Comparison of ENCODE assay signal across 9 cellular contexts in the genomic region with DNA sequence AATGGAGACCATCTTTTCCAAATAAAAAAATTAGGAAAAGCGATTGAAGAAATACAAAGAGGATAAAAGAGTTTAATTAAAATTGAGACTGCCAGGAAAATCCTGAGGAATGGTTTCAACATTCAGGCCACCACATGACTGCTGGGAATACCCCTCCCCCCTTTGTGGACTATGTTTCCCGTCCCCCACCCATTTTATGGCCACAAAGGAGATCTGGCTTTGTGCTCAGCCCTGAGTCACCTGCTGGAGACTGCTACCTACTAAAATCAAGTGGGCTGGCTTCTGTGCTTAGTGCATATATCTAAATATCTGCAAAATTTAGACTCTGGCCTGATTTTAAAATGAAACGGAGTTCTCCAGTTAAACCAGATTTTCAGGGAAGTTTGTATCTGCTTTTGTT. TPM values are rescaled to one million over a fixed set of nuclear protein-coding genes. Genes with fewer than 3 reads are reported as not detected.
DNase-seq lines count a peak whose midpoint lies in the region; ATAC-seq and TF ChIP-seq lines count a peak whose summit lies in the region.
"Had no signal": no experiment of that assay in that cellular context is flagged by ENCODE, and none has a peak within 500 bp of the region (broad histone marks: within the 10 kb centered on the region; RNA-seq: fewer than 3 reads in every experiment).

No MANE protein-coding gene starts in this region.

- TF ChIP-seq POLR2A in gastroesophageal sphincter (IDR thresholded peaks at IDR 0.05): no peak

- H3K4me1 ChIP-seq in gastroesophageal sphincter (peaks cover 42 to 98% (median 54%) of the 10 kb centered on the region in 3 donors), rectal smooth muscle tissue (ENCODE audit: control insufficient read depth, insufficient read depth, low read length) (peaks cover 30% of the 10 kb centered on the region)

- H3K27me3 ChIP-seq in WERI-Rb-1 (ENCODE audit: insufficient read depth, low read depth, severe bottlenecking): no peaks in the 10 kb centered on the region
- no peaks in the 10 kb centered on the region for H3K27me3 ChIP-seq in gastroesophageal sphincter
- H3K27me3 ChIP-seq in rectal smooth muscle tissue (ENCODE audit: control insufficient read depth, insufficient read depth, low read length): no peaks in the 10 kb centered on the region

- H3K27ac ChIP-seq in WERI-Rb-1 (peak overlapping the region; percentile 59), gastroesophageal sphincter (peak overlapping the region; percentile 73 to 98 (median 88)), rectal smooth muscle tissue (ENCODE audit: low read depth, low read length) (peak overlapping the region; percentile 74)

- WGBS in gastroesophageal sphincter (ENCODE audit: low coverage in 1 of 2), 2 donors: 30 to 55% methylated on average over 3 of the region's 3 CpGs

- no peak overlapping the region for H3K9ac ChIP-seq in rectal smooth muscle tissue (ENCODE audit: low read length)

- no peaks in the 10 kb centered on the region for H3K36me3 ChIP-seq in WERI-Rb-1
- H3K36me3 ChIP-seq in gastroesophageal sphincter: peaks cover 0 to 18% of the 10 kb centered on the region in 2 donors
- no peaks in the 10 kb centered on the region for H3K36me3 ChIP-seq in rectal smooth muscle tissue (ENCODE audit: control insufficient read depth, insufficient read depth, low read length)

- ATAC-seq in gastroesophageal sphincter (no peak), GM21619 (IDR thresholded peaks at IDR 0.05; ENCODE audit: unreplicated experiment) (no peak)
- ATAC-seq: activated CD8-positive, alpha-beta memory T cell treated with anti-CD3 and anti-CD28 coated beads, Interleukin-2, amount 10 ng/mL, durations not matched to agents 7 days and 5 days had no signal

- TF ChIP-seq CTCF in WERI-Rb-1 (IDR thresholded peaks at IDR 0.05; ENCODE audit: low read depth, low read length) (no peak), gastroesophageal sphincter (IDR thresholded peaks at IDR 0.05) (peak in 1 of 4 experiments; percentile 3)

- no peak for TF ChIP-seq EP300 in gastroesophageal sphincter (IDR thresholded peaks at IDR 0.05)

- DNase-seq in Daoy (ENCODE audit: low read depth) (peak; percentile 40), WERI-Rb-1 (peak; percentile 46), mucosa of gallbladder (ENCODE audit: low spot score) (no peak), cortex of kidney (lab: John Stamatoyannopoulos, UW) (no peak), iPS-NIHi7 (ENCODE audit: extremely low spot score) (no peak)
- DNase-seq: activated CD8-positive, alpha-beta memory T cell treated with anti-CD3 and anti-CD28 coated beads, Interleukin-2, amount 10 ng/mL, durations not matched to agents 7 days and 5 days had no signal

- peak overlapping the region; percentile 8; the same call in 1 of the 2 replicates for H3K4me3 ChIP-seq in WERI-Rb-1 (ENCODE audit: low read depth, low read length)
- peak overlapping the region; percentile 5 to 17 for H3K4me3 ChIP-seq in gastroesophageal sphincter
- no peak overlapping the region for H3K4me3 ChIP-seq in rectal smooth muscle tissue (ENCODE audit: low read length)

- no peaks in the 10 kb centered on the region for H3K9me3 ChIP-seq in WERI-Rb-1 (ENCODE audit: severe bottlenecking)
- H3K9me3 ChIP-seq in gastroesophageal sphincter: no peaks in the 10 kb centered on the region

RNA-seq across cellular contexts. Expression of a gene that starts 10.1 kb away (rescaled TPM):
- 75.7 and 82.3 TPM in 2 replicates for total RNA-seq in Daoy (2014; rRNA removed; shearing (Covaris generic))
- 100 to 1,000 TPM in 2 of 4 donors, 10 to 100 TPM in 2; 31.0 to 154 (median 81.0) TPM for total RNA-seq in gastroesophageal sphincter
- total RNA-seq in mucosa of gallbladder: 39.7 TPM
- total RNA-seq: activated CD8-positive, alpha-beta memory T cell treated with anti-CD3 and anti-CD28 coated beads, Interleukin-2, amount 10 ng/mL, durations not matched to agents 7 days and 5 days had no signal

Comparison
In these comparisons a context has a peak if more than half of its experiments do, and no peak if none do; other contexts are left out.
1. DNase-seq: peak in Daoy (single experiment) and WERI-Rb-1 (single experiment); none in mucosa of gallbladder (single experiment), cortex of kidney (single experiment) and iPS-NIHi7 (single experiment).
2. Peak in every context shown above with its lines, with median percentiles within 50 percentile points of each other: H3K27ac ChIP-seq.